ENCODE assay signal across 21 cellular contexts in genomic region chr5:2280318-2280717, GRCh38.
DNase-seq lines count a peak whose midpoint lies in the region; ATAC-seq and FAIRE-seq lines count a peak whose summit lies in the region.
"Had no signal": no experiment of that assay in that cellular context is flagged by ENCODE, and none has a peak within 500 bp of the region (broad histone marks: within the 10 kb centered on the region; RNA-seq: fewer than 3 reads in every experiment).

No MANE protein-coding gene starts in this region.

- H3K14ac ChIP-seq in trophoblast cell (ENCODE audit: low read length): no peak overlapping the region

- 100% methylated on average over 1 of the region's 3 CpGs for WGBS in trophoblast cell (ENCODE audit: extremely low coverage, insufficient coverage, insufficient read length)

- no peak overlapping the region for H2AFZ ChIP-seq in trophoblast cell (ENCODE audit: insufficient read depth, low read length, poor library complexity)

- no peak overlapping the region for H4K8ac ChIP-seq in trophoblast cell (ENCODE audit: low read depth, low read length)

- H3K4me3 ChIP-seq in trophoblast cell (ENCODE audit: low read depth, low read length): peak overlapping the region; percentile 63
- H3K4me3 ChIP-seq: BLaER1 treated with 17β-estradiol and CSF1 and Interleukin-3, amounts not matched to agents 10 nM and 100 nM had no signal

- no peak overlapping the region for H3K23ac ChIP-seq in trophoblast cell (ENCODE audit: low read length)

- no peak overlapping the region for H3K9ac ChIP-seq in trophoblast cell (ENCODE audit: low read length)
- H3K9ac ChIP-seq: BLaER1 treated with 17β-estradiol and CSF1 and Interleukin-3, amounts not matched to agents 10 nM and 100 nM had no signal

- no peaks in the 10 kb centered on the region for H3K79me1 ChIP-seq in trophoblast cell (ENCODE audit: low read length)

- no peaks in the 10 kb centered on the region for H3K36me3 ChIP-seq in trophoblast cell (ENCODE audit: control insufficient read depth in 1 of 2, insufficient read depth in 2 of 2, low read length in 2 of 2)
- H3K36me3 ChIP-seq: BLaER1 treated with 17β-estradiol and CSF1 and Interleukin-3, amounts not matched to agents 10 nM and 100 nM had no signal

- no peak overlapping the region for H4K12ac ChIP-seq in trophoblast cell (ENCODE audit: low read depth, low read length)

- no peak overlapping the region for H3K27ac ChIP-seq in trophoblast cell (ENCODE audit: low read depth, low read length)
- H3K27ac ChIP-seq: BLaER1 treated with 17β-estradiol and CSF1 and Interleukin-3, amounts not matched to agents 10 nM and 100 nM; C4-2B had no signal

- no peak overlapping the region for H3K4ac ChIP-seq in trophoblast cell (ENCODE audit: low read depth, low read length)

- no peak overlapping the region for H3K4me2 ChIP-seq in trophoblast cell (ENCODE audit: low read length)
- H3K4me2 ChIP-seq: BLaER1 treated with 17β-estradiol and CSF1 and Interleukin-3, amounts not matched to agents 10 nM and 100 nM had no signal

- peaks cover 14% of the 10 kb centered on the region for H3K9me3 ChIP-seq in trophoblast cell (ENCODE audit: insufficient read depth, low read depth, low read length)
- H3K9me3 ChIP-seq: BLaER1 treated with 17β-estradiol and CSF1 and Interleukin-3, amounts not matched to agents 10 nM and 100 nM; Caco-2 had no signal

- FAIRE-seq in HTR-8/SVneo (lab: Jason Lieb, UNC): peak; percentile 16
- FAIRE-seq in urothelium cell line (lab: Jason Lieb, UNC): peak; percentile 62
- FAIRE-seq: A204.1, D721Med, G401.6, GM12891, GM19239 had no signal

- no peak overlapping the region for H2BK5ac ChIP-seq in trophoblast cell (ENCODE audit: low read depth, low read length, poor library complexity)

- no peaks in the 10 kb centered on the region for H3K79me2 ChIP-seq in trophoblast cell (ENCODE audit: control insufficient read depth, insufficient read depth, low read length, poor library complexity)

- no peak overlapping the region for H3K18ac ChIP-seq in trophoblast cell (ENCODE audit: low read length)

- no peak overlapping the region for H2BK120ac ChIP-seq in trophoblast cell (ENCODE audit: insufficient read depth, low read length, poor library complexity)

- H3K4me1 ChIP-seq in trophoblast cell (ENCODE audit: control insufficient read depth in 1 of 2, insufficient read depth in 2 of 2, low read length in 2 of 2): no peaks in the 10 kb centered on the region
- H3K4me1 ChIP-seq: Caco-2 had no signal

- H2AK5ac ChIP-seq in trophoblast cell (ENCODE audit: low read length): no peak overlapping the region

- no peak for ATAC-seq in HG02642 (IDR thresholded peaks at IDR 0.05; ENCODE audit: poor library complexity, unreplicated experiment)
- ATAC-seq: CD8-positive, alpha-beta T cell had no signal

- no peaks in the 10 kb centered on the region for H3K27me3 ChIP-seq in trophoblast cell (ENCODE audit: insufficient read depth, low read length)
- H3K27me3 ChIP-seq: BLaER1 treated with 17β-estradiol and CSF1 and Interleukin-3, amounts not matched to agents 10 nM and 100 nM had no signal

- DNase-seq in HTR-8/SVneo (ENCODE audit: insufficient read length, low spot score) (no peak), trophoblast cell (no peak), urothelium cell line (ENCODE audit: low spot score) (no peak), Ammon's horn (ENCODE audit: low spot score) (no peak)
- no peak for DNase-seq in activated T-cell treated with anti-CD3 and anti-CD28 coated beads, Interleukin-2, amount 50 U/mL, for 1 hour
- DNase-seq: 8988T; ACHN; Caco-2; Calu3; CD4-positive, alpha-beta T cell; CD8-positive, alpha-beta T cell; DMS79 treated with DMSO at 0.1 percent for 48 hours; GF-D8 had no signal

- no peak overlapping the region for H4K91ac ChIP-seq in trophoblast cell (ENCODE audit: low read depth, low read length)

- H2BK12ac ChIP-seq in trophoblast cell (ENCODE audit: low read length): no peak overlapping the region
